In the genomic region with DNA sequence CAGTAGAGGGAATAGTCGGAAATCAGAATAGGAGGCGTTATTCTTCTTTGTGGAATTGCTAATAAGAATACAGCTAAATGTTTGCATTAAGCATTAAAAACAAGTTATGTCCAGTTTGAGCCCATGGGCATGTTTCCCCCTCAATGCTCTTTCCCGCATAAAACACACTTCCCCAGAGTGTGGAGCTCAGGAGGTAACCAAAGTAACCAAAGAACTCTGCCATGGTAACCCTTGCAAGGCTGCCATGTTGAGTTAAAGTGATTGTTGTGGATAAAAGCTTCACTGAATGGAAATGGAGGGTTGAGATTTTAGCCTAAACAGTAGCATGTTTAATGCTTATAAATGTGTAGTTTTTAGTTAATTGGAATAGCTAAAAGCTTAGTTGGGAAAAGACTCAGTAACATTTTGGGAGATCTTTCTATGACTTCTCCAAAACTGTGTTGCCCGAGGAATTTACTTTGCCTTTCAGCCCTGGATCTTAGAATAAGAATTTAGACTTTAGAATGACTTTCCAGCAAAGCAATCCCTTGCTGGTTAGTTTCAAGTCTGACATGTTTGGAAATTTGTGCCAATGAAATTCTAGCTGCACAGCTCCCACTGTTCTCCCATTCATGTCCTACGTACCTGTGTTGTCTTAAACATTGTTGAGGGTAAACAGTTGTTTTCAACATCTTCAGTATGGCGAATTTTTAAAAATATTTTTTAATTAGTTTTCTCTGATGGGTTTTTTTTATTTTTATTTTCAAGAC, we compare ENCODE assay signal across 16 cellular contexts.
DNase-seq lines count a peak whose midpoint lies in the region; FAIRE-seq and TF ChIP-seq lines count a peak whose summit lies in the region.
"Had no signal": no experiment of that assay in that cellular context is flagged by ENCODE, and none has a peak within 500 bp of the region (broad histone marks: within the 10 kb centered on the region; RNA-seq: fewer than 3 reads in every experiment).

No MANE protein-coding gene starts in this region.

- no peak overlapping the region for H3K4ac ChIP-seq in H9 (ENCODE audit: low read depth, low read length)

- intact Hi-C loops in tibial artery (cut with DNase I; ENCODE audit: low total_unique reads), result no loop called here

- no peaks in the 10 kb centered on the region for H3K79me1 ChIP-seq in H9 (ENCODE audit: insufficient read depth, low read depth, low read length, poor library complexity, severe bottlenecking)

- no peak overlapping the region for H3T11ph ChIP-seq in H9 (ENCODE audit: low read length)

- no peak overlapping the region for H3K56ac ChIP-seq in H9 (ENCODE audit: insufficient read length, low read depth, low read length)

- no CpG with 5 or more reads among the region's 6 CpGs for WGBS in H9 (ENCODE audit: extremely low coverage, insufficient read length, low lambda C conversion rate)
- WGBS in hepatocyte (ENCODE audit: low lambda C conversion rate, missing lambda C conversion rate), result 79% methylated on average over 6 of the region's 6 CpGs
- 59 to 61% methylated on average over 6 of the region's 6 CpGs for WGBS in tibial nerve, 2 donors

- peaks cover 43 to 57% of the 10 kb centered on the region in 2 experiments for H3K4me1 Mint-ChIP-seq in H9
- H3K4me1 Mint-ChIP-seq in astrocyte (ENCODE audit: low read depth, unreplicated experiment), result peaks cover 22% of the 10 kb centered on the region
- H3K4me1 Mint-ChIP-seq: activated B cell treated with CpG ODN at 0.5 μM for 24 hours had no signal

- H3K9me3 Mint-ChIP-seq in H9, result no peaks in the 10 kb centered on the region
- peaks cover 3% of the 10 kb centered on the region for H3K9me3 Mint-ChIP-seq in astrocyte (ENCODE audit: unreplicated experiment)
- H3K9me3 Mint-ChIP-seq: activated B cell treated with CpG ODN at 0.5 μM for 24 hours; T-helper 1 cell treated with Interleukin-12 subunit alpha and Interleukin-12 subunit beta and Interleukin-4 antibody, amounts not matched to agents 30 μg/mL and 1 μg/mL, for 36 hours had no signal

- DNase-seq in H9, result no peak
- no peak for DNase-seq in astrocyte (ENCODE audit: low read depth)
- no peak for DNase-seq in hepatocyte (ENCODE audit: low spot score)
- DNase-seq in retina, result peak; percentile 24
- DNase-seq in tibial nerve (ENCODE audit: low spot score in 2 of 2), result no peak
- DNase-seq in tibial artery, result no peak
- DNase-seq in NCI-H526 treated with DMSO at 0.1 percent for 48 hours (lab: John Stamatoyannopoulos, UW), result no peak
- no peak for DNase-seq in NCI-H524 treated with DMSO at 0.1 percent for 48 hours (lab: John Stamatoyannopoulos, UW)
- DNase-seq: activated B cell treated with CpG ODN at 0.5 μM for 24 hours; amygdala; cerebellar nuclear complex; KG1; naive thymus-derived CD4-positive, alpha-beta T cell; NCI-H2171; stimulated activated naive CD8-positive, alpha-beta T cell treated with anti-CD3 and anti-CD28 coated beads, Interleukin-15, Interleukin-2, amounts not matched to agents 100 U/mL and 50 U/mL, for 24 hours had no signal

- H3K4me3 Mint-ChIP-seq in H9 (no peak overlapping the region), astrocyte (ENCODE audit: unreplicated experiment) (peak overlapping the region; percentile 75)
- H3K4me3 Mint-ChIP-seq: activated B cell treated with CpG ODN at 0.5 μM for 24 hours; naive thymus-derived CD4-positive, alpha-beta T cell; T-helper 1 cell treated with Interleukin-12 subunit alpha and Interleukin-12 subunit beta and Interleukin-4 antibody, amounts not matched to agents 30 μg/mL and 1 μg/mL, for 36 hours had no signal

- H3K18ac ChIP-seq in H9 (ENCODE audit: insufficient read length, low read depth, low read length), result no peak overlapping the region

- no peak overlapping the region for H2BK5ac ChIP-seq in H9 (ENCODE audit: insufficient read length, low read length)

- H3K27me3 ChIP-seq in H9 (ENCODE audit: insufficient read depth, low read length) (no peaks in the 10 kb centered on the region), astrocyte (ENCODE audit: insufficient read depth, low read length) (no peaks in the 10 kb centered on the region), hepatocyte (no peaks in the 10 kb centered on the region), tibial nerve (no peaks in the 10 kb centered on the region), tibial artery (no peaks in the 10 kb centered on the region)

- no peak for TF ChIP-seq CTCF in H9 (conservative IDR thresholded peaks at IDR 0.05)
- TF ChIP-seq CTCF in astrocyte (IDR thresholded peaks at IDR 0.05; ENCODE audit: insufficient read depth, low read depth, low read length), result no peak
- TF ChIP-seq CTCF in hepatocyte (IDR thresholded peaks at IDR 0.05; ENCODE audit: poor library complexity), result no peak
- no peak for TF ChIP-seq CTCF in tibial nerve (IDR thresholded peaks at IDR 0.05)
- no peak for TF ChIP-seq CTCF in tibial artery (IDR thresholded peaks at IDR 0.05)

- H2BK20ac ChIP-seq in H9 (ENCODE audit: low read depth, low read length, poor library complexity, severe bottlenecking), result no peak overlapping the region

- H3K9me2 ChIP-seq in hepatocyte (replicated peaks; ENCODE audit: insufficient read depth), result no peaks in the 10 kb centered on the region

- H4K91ac ChIP-seq in H9 (ENCODE audit: insufficient read length, low read depth, low read length), result no peak overlapping the region

- H3K4me2 ChIP-seq in H9 (ENCODE audit: insufficient read depth, insufficient read length, low read length) (no peak overlapping the region), astrocyte (ENCODE audit: low read length) (peak overlapping the region; percentile 76), hepatocyte (peak overlapping the region; percentile 4)

- H3K9me3 ChIP-seq in H9 (ENCODE audit: control insufficient read depth, low read depth, low read length), result no peaks in the 10 kb centered on the region
- no peaks in the 10 kb centered on the region for H3K9me3 ChIP-seq in astrocyte (ENCODE audit: insufficient read depth, low read depth, low read length)
- no peaks in the 10 kb centered on the region for H3K9me3 ChIP-seq in hepatocyte (ENCODE audit: low read depth)
- H3K9me3 ChIP-seq in tibial nerve, result no peaks in the 10 kb centered on the region
- H3K9me3 ChIP-seq in tibial artery, result no peaks in the 10 kb centered on the region

- H3K79me2 ChIP-seq in H9 (ENCODE audit: insufficient read depth, low read length) (no peaks in the 10 kb centered on the region), astrocyte (ENCODE audit: insufficient read depth, low read length) (no peaks in the 10 kb centered on the region), hepatocyte (no peaks in the 10 kb centered on the region)

- no peak for FAIRE-seq in astrocyte (lab: Jason Lieb, UNC)

- peak overlapping the region in 2 of 3 experiments; percentile 63 to 90; a peak in 4 of 7 replicates for H3K27ac Mint-ChIP-seq in H9
- H3K27ac Mint-ChIP-seq in astrocyte (ENCODE audit: unreplicated experiment), result peak overlapping the region; percentile 97
- H3K27ac Mint-ChIP-seq: activated B cell treated with CpG ODN at 0.5 μM for 24 hours; naive thymus-derived CD4-positive, alpha-beta T cell; T-helper 1 cell treated with Interleukin-12 subunit alpha and Interleukin-12 subunit beta and Interleukin-4 antibody, amounts not matched to agents 30 μg/mL and 1 μg/mL, for 36 hours had no signal

- no peak overlapping the region for H2AK5ac ChIP-seq in H9 (ENCODE audit: insufficient read length, low read length)

- no peaks in the 10 kb centered on the region for H3K36me3 ChIP-seq in astrocyte (ENCODE audit: insufficient read depth, low read length)
- no peaks in the 10 kb centered on the region for H3K36me3 ChIP-seq in hepatocyte (replicated peaks; ENCODE audit: insufficient read depth, low read depth)
- H3K36me3 ChIP-seq in tibial nerve, result no peaks in the 10 kb centered on the region
- no peaks in the 10 kb centered on the region for H3K36me3 ChIP-seq in tibial artery

- H2AFZ ChIP-seq in H9 (ENCODE audit: low read length) (no peak overlapping the region), astrocyte (ENCODE audit: low read depth, low read length) (peak overlapping the region; percentile 31), hepatocyte (no peak overlapping the region)

- H3K27me3 Mint-ChIP-seq in H9 (ENCODE audit: low read depth) (no peaks in the 10 kb centered on the region), astrocyte (ENCODE audit: low read depth, unreplicated experiment) (no peaks in the 10 kb centered on the region)

- no peaks in the 10 kb centered on the region for H3K23me2 ChIP-seq in H9 (ENCODE audit: insufficient read length, low read depth, low read length, poor library complexity, severe bottlenecking)

- TF ChIP-seq POLR2A in tibial nerve (IDR thresholded peaks at IDR 0.05), result no peak

- TF ChIP-seq EP300 in tibial nerve (IDR thresholded peaks at IDR 0.05), result no peak

- H2BK120ac ChIP-seq in H9 (ENCODE audit: low read depth, low read length, poor library complexity, severe bottlenecking), result no peak overlapping the region

- no peak overlapping the region for H3K9ac ChIP-seq in H9 (ENCODE audit: extremely low read depth, insufficient read length, low read length)
- H3K9ac ChIP-seq in astrocyte (ENCODE audit: low read length), result peak overlapping the region; percentile 67

- H3K14ac ChIP-seq in H9 (ENCODE audit: insufficient read depth, low read length), result no peak overlapping the region

- H2BK15ac ChIP-seq in H9 (ENCODE audit: low read depth, low read length), result no peak overlapping the region

- H2BK12ac ChIP-seq in H9 (ENCODE audit: insufficient read length, low read depth, low read length), result no peak overlapping the region

- no peak overlapping the region for H3K23ac ChIP-seq in H9 (ENCODE audit: insufficient read length, low read depth, low read length)

- H4K8ac ChIP-seq in H9 (replicated peaks; ENCODE audit: insufficient read length, low read depth, low read length), result no peak overlapping the region

- H3K27ac ChIP-seq in H9 (ENCODE audit: insufficient read length, low read depth, low read length) (no peak overlapping the region), astrocyte (ENCODE audit: low read depth, low read length) (peak overlapping the region; percentile 87), hepatocyte (no peak overlapping the region), tibial nerve (no peak overlapping the region), tibial artery (no peak overlapping the region)

- 0 out of 7 replicates have a peak, but pooled peaks cover 0 to 3% (median 0%) of the 10 kb centered on the region in 3 experiments for H3K36me3 Mint-ChIP-seq in H9 (ENCODE audit: insufficient read depth in 1 of 3, low read depth in 3 of 3)
- H3K36me3 Mint-ChIP-seq in astrocyte (ENCODE audit: low read depth, unreplicated experiment), result no peaks in the 10 kb centered on the region
- H3K36me3 Mint-ChIP-seq: naive thymus-derived CD4-positive, alpha-beta T cell had no signal

- H3K4me1 ChIP-seq in H9 (ENCODE audit: insufficient read depth, low read length), result peaks cover 9% of the 10 kb centered on the region
- peaks cover 24% of the 10 kb centered on the region for H3K4me1 ChIP-seq in astrocyte (ENCODE audit: insufficient read depth, low read length)
- H3K4me1 ChIP-seq in hepatocyte (ENCODE audit: insufficient read depth), result no peaks in the 10 kb centered on the region
- H3K4me1 ChIP-seq in tibial nerve, result peaks cover 0 to 22% (median 8%) of the 10 kb centered on the region in 4 donors
- no peaks in the 10 kb centered on the region for H3K4me1 ChIP-seq in tibial artery

- no peak overlapping the region for H4K5ac ChIP-seq in H9 (ENCODE audit: insufficient read length, low read depth, low read length)

- peak overlapping the region; percentile 19 for H3K4me3 ChIP-seq in astrocyte (ENCODE audit: insufficient read depth, low read depth, low read length)
- H3K4me3 ChIP-seq in hepatocyte, result no peak overlapping the region
- H3K4me3 ChIP-seq in tibial nerve, result no peak overlapping the region
- no peak overlapping the region for H3K4me3 ChIP-seq in tibial artery

- no peaks in the 10 kb centered on the region for H4K20me1 ChIP-seq in H9 (ENCODE audit: control insufficient read depth, insufficient read depth, insufficient read length)
- no peaks in the 10 kb centered on the region for H4K20me1 ChIP-seq in astrocyte (ENCODE audit: insufficient read depth, low read length)
- H4K20me1 ChIP-seq in hepatocyte (ENCODE audit: insufficient read depth, poor library complexity, severe bottlenecking), result no peaks in the 10 kb centered on the region
